In the genomic region with DNA sequence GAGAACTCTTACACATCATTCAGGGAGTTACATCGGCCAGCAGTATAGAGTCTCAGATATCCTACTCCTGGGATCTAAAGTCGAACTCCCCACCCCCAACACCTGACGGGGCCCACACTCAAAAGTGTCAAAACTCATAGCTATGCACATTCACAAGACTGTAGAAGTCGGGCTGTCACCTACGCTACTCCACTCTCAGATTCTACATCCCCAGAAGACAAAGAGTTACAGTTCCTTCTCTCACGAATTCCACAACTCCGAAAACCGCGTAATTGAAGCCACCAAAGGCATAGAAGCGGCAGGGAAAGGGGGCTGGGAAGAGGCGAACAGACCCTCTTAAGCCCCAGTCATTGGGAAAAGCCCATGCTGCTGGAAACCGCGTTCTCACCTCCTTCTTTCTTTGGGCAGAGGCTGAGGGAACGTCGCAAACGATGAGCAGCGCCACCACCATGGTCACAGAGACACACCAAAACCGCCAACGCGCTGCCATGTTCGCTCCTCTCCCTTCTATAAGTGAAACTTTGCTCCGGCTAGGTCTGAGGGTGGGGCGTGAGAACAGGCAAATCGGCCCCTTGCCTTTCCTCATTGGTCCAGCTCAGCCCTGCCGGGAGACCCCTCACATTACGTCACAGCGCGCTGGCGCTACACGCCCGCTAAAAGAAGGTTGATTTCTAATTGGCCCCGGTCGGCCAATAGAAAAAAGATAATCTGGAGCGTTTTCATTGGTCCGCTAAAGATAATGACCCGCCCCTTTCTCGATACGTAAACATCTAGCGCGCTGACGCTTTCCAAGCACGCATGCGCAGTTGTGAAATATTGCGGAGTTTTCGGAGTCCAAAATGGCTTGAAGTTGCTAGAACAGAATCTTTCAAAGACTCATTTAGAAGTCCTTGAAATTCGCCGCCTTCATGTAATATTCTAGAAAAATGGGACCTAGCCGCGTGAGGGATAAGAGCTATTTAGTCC, we compare ENCODE assay signal across 8 cellular contexts. TPM values are rescaled to one million over a fixed set of nuclear protein-coding genes. Genes with fewer than 3 reads are reported as not detected.
DNase-seq lines count a peak whose midpoint lies in the region; ATAC-seq and TF ChIP-seq lines count a peak whose summit lies in the region.

Gene MAGT1 (minus strand): TSS at position 515 of the 966 bp plus-strand sequence. CDS start 25 bp downstream, at position 490.

- DNase-seq in NCI-H187 (lab: John Stamatoyannopoulos, UW) = peak; percentile 74 to 93
- peak; percentile 62 to 98 (median 86) for DNase-seq in T-helper 2 cell
- peak; percentile 92 for DNase-seq in left ventricle myocardium superior
- peak; percentile 90 for DNase-seq in prostate gland (ENCODE audit: low spot score)

- under 1% methylated on average over 37 of the region's 49 CpGs for WGBS in prostate gland
- WGBS in urinary bladder = under 1% methylated on average over 49 of the region's 49 CpGs

- no peak for TF ChIP-seq CTCF in prostate gland (IDR thresholded peaks at IDR 0.05)

- peak; percentile 85 for TF ChIP-seq POLR2A in prostate gland (IDR thresholded peaks at IDR 0.05)

- H3K36me3 ChIP-seq in prostate gland (no peaks in the 10 kb centered on the region), urinary bladder (ENCODE audit: insufficient read depth) (no peaks in the 10 kb centered on the region)

- H3K9me3 ChIP-seq in prostate gland = no peaks in the 10 kb centered on the region

- H3K4me3 ChIP-seq in prostate gland (peak within 1 kb of the TSS; percentile 56 to 59), urinary bladder (ENCODE audit: low read depth, low read length) (peak within 1 kb of the TSS; percentile 53)

- no peaks in the 10 kb centered on the region for H3K27me3 ChIP-seq in prostate gland (replicated peaks; ENCODE audit: insufficient read depth)

- H3K4me1 ChIP-seq in prostate gland (replicated peaks) (no peaks in the 10 kb centered on the region), urinary bladder (ENCODE audit: insufficient read depth) (no peaks in the 10 kb centered on the region)

- ATAC-seq in GM18498 (IDR thresholded peaks at IDR 0.05; ENCODE audit: unreplicated experiment) (peak; percentile 93), HG02938 (IDR thresholded peaks at IDR 0.05; ENCODE audit: unreplicated experiment) (peak; percentile 89), left ventricle myocardium superior (peak; percentile 96)

- peak within 1 kb of the TSS; percentile 85 for H3K27ac ChIP-seq in angular gyrus (ENCODE audit: low read depth, low read length)
- peak within 1 kb of the TSS; percentile 90 to 94 for H3K27ac ChIP-seq in prostate gland
- H3K27ac ChIP-seq in urinary bladder (ENCODE audit: low read depth) = peak within 1 kb of the TSS; percentile 95

- intact Hi-C loops in left ventricle myocardium superior (cut with micrococcal nuclease) (no loop called here), prostate gland (cut with DNase I) (loop anchor here (10.0 kb wide), 1 partner anchor 110 kb away; the partner anchor contains the start of gene ATRX)

RNA-seq across cellular contexts. Expression of gene MAGT1, which starts in this region (rescaled TPM):
- total RNA-seq in left ventricle myocardium superior (49.5 TPM), prostate gland (10 to 100 TPM; 37.1 to 79.4 TPM), urinary bladder (108 TPM)
- 24.7 TPM for polyA plus RNA-seq in urinary bladder

Comparison
In these comparisons a context has a peak if more than half of its experiments do, and no peak if none do; other contexts are left out.
1. Peak in every context shown above with its lines: DNase-seq, ATAC-seq, H3K4me3 ChIP-seq and H3K27ac ChIP-seq.